In the genomic region with DNA sequence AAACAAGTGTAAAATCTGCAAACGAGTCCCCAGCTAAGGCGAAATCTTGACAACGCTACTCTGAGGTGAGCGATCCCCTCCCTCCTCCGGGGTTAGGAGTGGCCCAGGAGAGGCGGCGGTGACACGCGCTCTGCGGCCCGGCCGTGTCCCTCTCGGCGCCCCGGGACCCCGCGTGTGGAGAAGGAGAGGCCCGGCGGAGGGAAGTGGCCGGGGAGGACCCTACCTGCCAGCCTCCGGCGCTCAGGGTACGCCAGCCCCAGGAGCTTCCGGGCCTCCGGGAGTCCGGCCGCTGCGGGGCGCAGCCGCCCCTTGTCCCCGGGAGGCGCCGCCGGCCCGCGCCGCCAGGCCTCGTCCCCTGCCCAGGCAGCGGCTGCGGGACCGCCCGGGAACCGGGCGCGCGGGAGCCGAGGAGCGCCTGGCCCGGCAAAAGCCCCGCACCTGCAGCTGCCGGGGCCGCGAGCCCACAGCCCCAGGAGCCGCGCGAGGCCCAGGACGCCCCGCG, we compare ENCODE assay signal across 8 cellular contexts. TPM values are rescaled to one million over a fixed set of nuclear protein-coding genes. Genes with fewer than 3 reads are reported as not detected.
DNase-seq lines count a peak whose midpoint lies in the region; ATAC-seq and TF ChIP-seq lines count a peak whose summit lies in the region.

No MANE protein-coding gene starts in this region.

- H3K4me1 Mint-ChIP-seq in activated T-cell treated with anti-CD3 and anti-CD28 coated beads, Interleukin-2, amount 50 U/mL, for 72 hours (ENCODE audit: low read depth), result peaks cover 47% of the 10 kb centered on the region
- peaks cover 32 to 39% of the 10 kb centered on the region in 2 donors for H3K4me1 Mint-ChIP-seq in natural killer cell treated with Interleukin-12 subunit alpha and Interleukin-12 subunit beta and Interleukin-15 and Interleukin-18, amount 100 ng/mL, for 72 hours (ENCODE audit: low read depth in 2 of 2)

- H3K36me3 ChIP-seq in tibial nerve, result no peaks in the 10 kb centered on the region

- H3K4me3 Mint-ChIP-seq in activated T-cell treated with anti-CD3 and anti-CD28 coated beads, Interleukin-2, amount 50 U/mL, for 72 hours, result peak overlapping the region; percentile 87 to 92
- H3K4me3 Mint-ChIP-seq in natural killer cell treated with Interleukin-12 subunit alpha and Interleukin-12 subunit beta and Interleukin-15 and Interleukin-18, amount 100 ng/mL, for 72 hours, result peak overlapping the region; percentile 91

- peak; percentile 31 for ATAC-seq in HG02678 (IDR thresholded peaks at IDR 0.05; ENCODE audit: unreplicated experiment)
- peak; percentile 38 to 39 for ATAC-seq in activated T-cell treated with anti-CD3 and anti-CD28 coated beads, Interleukin-2, amount 50 U/mL, for 72 hours (replicated peaks in 1 of 2)
- ATAC-seq in natural killer cell treated with Interleukin-12 subunit alpha and Interleukin-12 subunit beta and Interleukin-15 and Interleukin-18, amount 100 ng/mL, for 72 hours, result peak; percentile 48 to 54

- no peak for TF ChIP-seq EP300 in tibial nerve (IDR thresholded peaks at IDR 0.05)

- H3K27ac Mint-ChIP-seq in activated T-cell treated with anti-CD3 and anti-CD28 coated beads, Interleukin-2, amount 50 U/mL, for 72 hours, result peak overlapping the region; percentile 80
- H3K27ac Mint-ChIP-seq in natural killer cell treated with Interleukin-12 subunit alpha and Interleukin-12 subunit beta and Interleukin-15 and Interleukin-18, amount 100 ng/mL, for 72 hours, result peak overlapping the region; percentile 81 to 88

- TF ChIP-seq POLR2A in tibial nerve (IDR thresholded peaks at IDR 0.05), result no peak

- H3K9me3 Mint-ChIP-seq in activated T-cell treated with anti-CD3 and anti-CD28 coated beads, Interleukin-2, amount 50 U/mL, for 72 hours, result no peaks in the 10 kb centered on the region
- no peaks in the 10 kb centered on the region for H3K9me3 Mint-ChIP-seq in natural killer cell treated with Interleukin-12 subunit alpha and Interleukin-12 subunit beta and Interleukin-15 and Interleukin-18, amount 100 ng/mL, for 72 hours

- DNase-seq in NCI-H345 (lab: John Stamatoyannopoulos, UW) (peak; percentile 31), NCI-H345 treated with DMSO at 0.1 percent for 48 hours (lab: John Stamatoyannopoulos, UW; ENCODE audit: unreplicated experiment) (no peak), NCI-H69 (lab: John Stamatoyannopoulos, UW) (peak; percentile 73), fibroblast of the aortic adventitia (ENCODE audit: low read depth) (no peak), tibial nerve (ENCODE audit: low spot score in 2 of 2) (no peak)
- DNase-seq in activated T-cell treated with anti-CD3 and anti-CD28 coated beads, Interleukin-2, amount 50 U/mL, for 72 hours, result peak; percentile 52 to 61
- peak; percentile 65 for DNase-seq in natural killer cell treated with Interleukin-12 subunit alpha and Interleukin-12 subunit beta and Interleukin-15 and Interleukin-18, amount 100 ng/mL, for 72 hours (ENCODE audit: low spot score)

- peaks cover 0 to 2% of the 10 kb centered on the region in 2 donors for H3K36me3 Mint-ChIP-seq in activated T-cell treated with anti-CD3 and anti-CD28 coated beads, Interleukin-2, amount 50 U/mL, for 72 hours (ENCODE audit: insufficient read depth in 2 of 2)
- H3K36me3 Mint-ChIP-seq in natural killer cell treated with Interleukin-12 subunit alpha and Interleukin-12 subunit beta and Interleukin-15 and Interleukin-18, amount 100 ng/mL, for 72 hours, result no peaks in the 10 kb centered on the region

- H3K27me3 Mint-ChIP-seq in activated T-cell treated with anti-CD3 and anti-CD28 coated beads, Interleukin-2, amount 50 U/mL, for 72 hours (ENCODE audit: low read depth), result no peaks in the 10 kb centered on the region
- H3K27me3 Mint-ChIP-seq in natural killer cell treated with Interleukin-12 subunit alpha and Interleukin-12 subunit beta and Interleukin-15 and Interleukin-18, amount 100 ng/mL, for 72 hours, result no peaks in the 10 kb centered on the region

- H3K4me3 ChIP-seq in fibroblast of the aortic adventitia (ENCODE audit: low read depth, low read length) (peak overlapping the region; percentile 86), tibial nerve (peak overlapping the region; percentile 60 to 91 (median 78))

- H3K4me1 ChIP-seq in tibial nerve, result peaks cover 5 to 45% (median 14%) of the 10 kb centered on the region in 4 donors

- TF ChIP-seq CTCF in fibroblast of the aortic adventitia (IDR thresholded peaks at IDR 0.05; ENCODE audit: insufficient read depth, low read length) (no peak), tibial nerve (IDR thresholded peaks at IDR 0.05) (peak in 1 of 5 experiments; percentile 9)

- H3K9me3 ChIP-seq in tibial nerve, result no peaks in the 10 kb centered on the region

- WGBS in tibial nerve, 2 donors, result 0 to 1% methylated on average over 37 to 45 of the region's 59 CpGs

- peak overlapping the region; percentile 78 to 91 (median 88) for H3K27ac ChIP-seq in tibial nerve

- no peaks in the 10 kb centered on the region for H3K27me3 ChIP-seq in tibial nerve

RNA-seq across cellular contexts. Expression of a gene that starts 0.5 kb away (rescaled TPM):
- 10 to 100 TPM; 25.7 to 32.0 TPM for total RNA-seq in activated T-cell treated with anti-CD3 and anti-CD28 coated beads, Interleukin-2, amount 50 U/mL, for 72 hours
- total RNA-seq in fibroblast of the aortic adventitia (ENCODE audit: low replicate concordance), result 13.1 and 16.8 TPM in 2 replicates
- total RNA-seq in natural killer cell treated with Interleukin-12 subunit alpha and Interleukin-12 subunit beta and Interleukin-15 and Interleukin-18, amount 100 ng/mL, for 72 hours, result 10 to 100 TPM; 25.7 to 39.0 TPM
- total RNA-seq in tibial nerve, result 10 to 100 TPM; 24.7 to 39.1 (median 27.2) TPM

RNA-seq across cellular contexts. Expression of a gene that starts 49.8 kb away (rescaled TPM):
- total RNA-seq in activated T-cell treated with anti-CD3 and anti-CD28 coated beads, Interleukin-2, amount 50 U/mL, for 72 hours, result 10 to 100 TPM; 42.8 to 53.4 TPM
- total RNA-seq in fibroblast of the aortic adventitia (ENCODE audit: low replicate concordance) (25.2 and 46.1 TPM in 2 replicates), tibial nerve (10 to 100 TPM; 24.9 to 56.1 (median 43.2) TPM)
- 10 to 100 TPM; 41.4 to 47.9 TPM for total RNA-seq in natural killer cell treated with Interleukin-12 subunit alpha and Interleukin-12 subunit beta and Interleukin-15 and Interleukin-18, amount 100 ng/mL, for 72 hours

Comparison
In these comparisons a context has a peak if more than half of its experiments do, and no peak if none do; other contexts are left out.
1. DNase-seq: peak in NCI-H345 (single experiment), NCI-H69 (single experiment), activated T-cell treated with anti-CD3 and anti-CD28 coated beads, Interleukin-2, amount 50 U/mL, for 72 hours (2 of 2) and natural killer cell treated with Interleukin-12 subunit alpha and Interleukin-12 subunit beta and Interleukin-15 and Interleukin-18, amount 100 ng/mL, for 72 hours (single experiment); none in NCI-H345 treated with DMSO at 0.1 percent for 48 hours (single experiment), fibroblast of the aortic adventitia (single experiment) and tibial nerve (0 of 2).
2. Peak in every context shown above with its lines, with median percentiles within 50 percentile points of each other: ATAC-seq.